22 cellular contexts compared by ENCODE assay signal in genomic region chr19:48120505-48120904, GRCh38.
"Had no signal": no experiment of that assay in that cellular context is flagged by ENCODE, and none has a peak within 500 bp of the region (broad histone marks: within the 10 kb centered on the region; RNA-seq: fewer than 3 reads in every experiment).

No MANE protein-coding gene starts in this region.

- H3K4me1 Mint-ChIP-seq: mesothelial cell of epicardium had no signal

- H2AFZ ChIP-seq: neural progenitor cell had no signal

- H3K4me3 Mint-ChIP-seq: dendritic cell treated with granulocyte-macrophage colony-stimulating factor and Interleukin-4, amounts not matched to agents 40 ng/mL and 50 ng/mL, for 4 days; effector memory CD8-positive, alpha-beta T cell; immature natural killer cell; memory B cell; mesothelial cell of epicardium; natural killer cell; neural progenitor cell; type B pancreatic cell had no signal

- H3K27ac Mint-ChIP-seq: dendritic cell treated with granulocyte-macrophage colony-stimulating factor and Interleukin-4, amounts not matched to agents 40 ng/mL and 50 ng/mL, for 4 days; effector memory CD8-positive, alpha-beta T cell; mesothelial cell of epicardium; natural killer cell; neural progenitor cell; progenitor cell of endocrine pancreas; type B pancreatic cell had no signal

- H3K27ac ChIP-seq: esophagus squamous epithelium, foreskin keratinocyte, left ventricle myocardium inferior, lower lobe of right lung, neural progenitor cell, pancreas had no signal

- H3K4me3 ChIP-seq: esophagus squamous epithelium, left ventricle myocardium inferior, lower lobe of right lung, neural progenitor cell, pancreas, smooth muscle cell had no signal

- H3K9ac ChIP-seq: neural progenitor cell had no signal

- H3K4me2 ChIP-seq: neural progenitor cell, smooth muscle cell had no signal

- H3K27me3 ChIP-seq: esophagus squamous epithelium, foreskin keratinocyte, neural progenitor cell, pancreas had no signal

- ATAC-seq: effector memory CD8-positive, alpha-beta T cell; foreskin keratinocyte; left cardiac atrium; lower lobe of right lung; natural killer cell; pancreas; right cardiac atrium had no signal

- H3K9me3 ChIP-seq: esophagus squamous epithelium, left ventricle myocardium inferior, lower lobe of right lung, pancreas had no signal

- H3K36me3 ChIP-seq: left ventricle myocardium inferior, neural progenitor cell had no signal

- DNase-seq: effector memory CD8-positive, alpha-beta T cell; esophagus squamous epithelium; foreskin keratinocyte; immature natural killer cell; kidney; left cardiac atrium; left ventricle myocardium inferior; lower lobe of right lung; natural killer cell; nucleus accumbens; pancreas; stimulated activated CD4-positive, alpha-beta T cell treated with anti-CD3 and anti-CD28 coated beads, Interleukin-2, amount 100 ng/mL, for 48 hours; stimulated activated naive CD4-positive, alpha-beta T cell treated with Interleukin-2 at 50 U/mL for 16 hours had no signal

- H3K9me3 Mint-ChIP-seq: dendritic cell treated with granulocyte-macrophage colony-stimulating factor and Interleukin-4, amounts not matched to agents 40 ng/mL and 50 ng/mL, for 4 days; effector memory CD8-positive, alpha-beta T cell; immature natural killer cell; mesothelial cell of epicardium; natural killer cell; neural progenitor cell; type B pancreatic cell had no signal

- H3K4me1 ChIP-seq: pancreas had no signal

- FAIRE-seq: kidney, pancreas, urothelium cell line had no signal

- H3K27me3 Mint-ChIP-seq: dendritic cell treated with granulocyte-macrophage colony-stimulating factor and Interleukin-4, amounts not matched to agents 40 ng/mL and 50 ng/mL, for 4 days; effector memory CD8-positive, alpha-beta T cell; memory B cell; progenitor cell of endocrine pancreas; type B pancreatic cell had no signal
